ENCODE assay signal across 8 cellular contexts in genomic region chr1:7975212-7975865, GRCh38. TPM values are rescaled to one million over a fixed set of nuclear protein-coding genes. Genes with fewer than 3 reads are reported as not detected.
A peak's percentile ranks its signal among the peaks of the same experiment; 100 is the strongest.
DNase-seq lines count a peak whose midpoint lies in the region; ATAC-seq and TF ChIP-seq lines count a peak whose summit lies in the region.

No MANE protein-coding gene starts in this region.

- intact Hi-C loops in left cardiac atrium (cut with DNase I), result no loop called here

- no peaks in the 10 kb centered on the region for H3K27me3 ChIP-seq in OCI-LY1 (ENCODE audit: insufficient read depth, low read length)

- H2AFZ ChIP-seq in OCI-LY1 (ENCODE audit: low read length), result no peak overlapping the region

- no peak overlapping the region for H3K4me2 ChIP-seq in OCI-LY1 (ENCODE audit: low read length)

- H3K4me1 ChIP-seq in OCI-LY1 (ENCODE audit: insufficient read depth, low read length, severe bottlenecking), result no peaks in the 10 kb centered on the region

- DNase-seq in DMS114 treated with DMSO at 0.1 percent for 48 hours (lab: John Stamatoyannopoulos, UW; ENCODE audit: unreplicated experiment), result peak; percentile 73
- peak; percentile 36 for DNase-seq in HS-5 (ENCODE audit: low read depth)
- peak; percentile 50 for DNase-seq in activated naive CD8-positive, alpha-beta T cell treated with anti-CD3 and anti-CD28 coated beads, Interleukin-2, amount 50 U/mL, for 24 hours
- DNase-seq in left cardiac atrium, result peak; percentile 70
- DNase-seq in pulmonary artery endothelial cell (ENCODE audit: low read depth, low spot score), result peak; percentile 44
- DNase-seq in NCI-H2107 treated with DMSO at 0.1 percent for 48 hours (lab: John Stamatoyannopoulos, UW; ENCODE audit: unreplicated experiment), result no peak

- no peaks in the 10 kb centered on the region for H3K9me3 ChIP-seq in OCI-LY1 (ENCODE audit: low read length)

- H3K79me2 ChIP-seq in OCI-LY1 (ENCODE audit: insufficient read depth, low read length), result no peaks in the 10 kb centered on the region

- peak overlapping the region; percentile 4 for H3K27ac Mint-ChIP-seq in activated naive CD8-positive, alpha-beta T cell treated with anti-CD3 and anti-CD28 coated beads, Interleukin-2, amount 50 U/mL, for 24 hours

- no peaks in the 10 kb centered on the region for H4K20me1 ChIP-seq in OCI-LY1 (ENCODE audit: insufficient read depth, low read length)

- TF ChIP-seq CTCF in OCI-LY1 (IDR thresholded peaks at IDR 0.05; ENCODE audit: low read length), result peak; percentile 80

- no peaks in the 10 kb centered on the region for H3K9me2 ChIP-seq in OCI-LY1 (ENCODE audit: low read depth, low read length)

- H3K27ac ChIP-seq in OCI-LY1 (ENCODE audit: low read depth, low read length, poor library complexity, severe bottlenecking), result no peak overlapping the region

- H3K27me3 Mint-ChIP-seq in activated naive CD8-positive, alpha-beta T cell treated with anti-CD3 and anti-CD28 coated beads, Interleukin-2, amount 50 U/mL, for 24 hours, result no peaks in the 10 kb centered on the region

- no peak overlapping the region for H3K9ac ChIP-seq in OCI-LY1 (ENCODE audit: low read length)

- no peaks in the 10 kb centered on the region for H3K9me3 Mint-ChIP-seq in activated naive CD8-positive, alpha-beta T cell treated with anti-CD3 and anti-CD28 coated beads, Interleukin-2, amount 50 U/mL, for 24 hours

- peaks cover 70% of the 10 kb centered on the region for H3K36me3 ChIP-seq in OCI-LY1 (ENCODE audit: insufficient read depth, low read length)

- H3K4me3 ChIP-seq in OCI-LY1 (ENCODE audit: low read depth, low read length, poor library complexity, severe bottlenecking), result no peak overlapping the region

- H3K36me3 Mint-ChIP-seq in activated naive CD8-positive, alpha-beta T cell treated with anti-CD3 and anti-CD28 coated beads, Interleukin-2, amount 50 U/mL, for 24 hours (ENCODE audit: low read depth), result peaks cover 73% of the 10 kb centered on the region

- no peak overlapping the region for H3K4me3 Mint-ChIP-seq in activated naive CD8-positive, alpha-beta T cell treated with anti-CD3 and anti-CD28 coated beads, Interleukin-2, amount 50 U/mL, for 24 hours

- peak; percentile 72 for ATAC-seq in activated naive CD8-positive, alpha-beta T cell treated with anti-CD3 and anti-CD28 coated beads, Interleukin-2, amount 50 U/mL, for 24 hours
- peak; percentile 96 for ATAC-seq in left cardiac atrium
- ATAC-seq in HG03342 (IDR thresholded peaks at IDR 0.05; ENCODE audit: unreplicated experiment), result no peak

- H3F3A ChIP-seq in OCI-LY1 (ENCODE audit: insufficient read depth, low read length), result no peaks in the 10 kb centered on the region

- peaks cover 8% of the 10 kb centered on the region for H3K4me1 Mint-ChIP-seq in activated naive CD8-positive, alpha-beta T cell treated with anti-CD3 and anti-CD28 coated beads, Interleukin-2, amount 50 U/mL, for 24 hours

RNA-seq across cellular contexts. Expression of gene PARK7, which starts 13.8 kb away (rescaled TPM):
- total RNA-seq in left cardiac atrium (100 to 1,000 TPM; 284 to 328 TPM), pulmonary artery endothelial cell (234 and 248 TPM in 2 replicates)

RNA-seq across cellular contexts. Expression of gene TNFRSF9, which starts 34.7 kb away (rescaled TPM):
- total RNA-seq in left cardiac atrium (under 1 TPM; 0.08 to 0.09 TPM), pulmonary artery endothelial cell (0.20 and 1.9 TPM in 2 replicates)

RNA-seq across cellular contexts. Expression of gene ERRFI1, which starts 50.8 kb away (rescaled TPM):
- total RNA-seq in left cardiac atrium (10 to 100 TPM; 17.0 to 19.0 TPM), pulmonary artery endothelial cell (42.6 and 51.0 TPM in 2 replicates)
